ENCODE assay signal across 8 cellular contexts in genomic region chr11:61955416-61956135, GRCh38. TPM values are rescaled to one million over a fixed set of nuclear protein-coding genes. Genes with fewer than 3 reads are reported as not detected.
A peak's percentile ranks its signal among the peaks of the same experiment; 100 is the strongest.
DNase-seq lines count a peak whose midpoint lies in the region; ATAC-seq and TF ChIP-seq lines count a peak whose summit lies in the region.

No MANE protein-coding gene starts in this region.

- no peaks in the 10 kb centered on the region for H4K20me1 ChIP-seq in MM.1S (ENCODE audit: insufficient read depth, low read length)

- peak; percentile 65 for ATAC-seq in stimulated activated effector memory CD8-positive, alpha-beta T cell treated with anti-CD3 and anti-CD28 coated beads, Interleukin-12 subunit alpha, Interleukin-12 subunit beta, amount 100 ng/mL, for 72 hours
- ATAC-seq in HG02798 (IDR thresholded peaks at IDR 0.05; ENCODE audit: poor library complexity, unreplicated experiment): no peak

- H3K9me3 ChIP-seq in ascending aorta (no peaks in the 10 kb centered on the region), MM.1S (replicated peaks; ENCODE audit: insufficient read depth, low read length) (no peaks in the 10 kb centered on the region)

- H3F3A ChIP-seq in MM.1S (ENCODE audit: insufficient read depth, low read length): no peaks in the 10 kb centered on the region

- no peak overlapping the region for H3K9ac ChIP-seq in MM.1S (ENCODE audit: low read length)

- no peaks in the 10 kb centered on the region for H3K36me3 ChIP-seq in ascending aorta
- no peaks in the 10 kb centered on the region for H3K36me3 ChIP-seq in MM.1S (replicated peaks; ENCODE audit: insufficient read depth, low read length)

- intact Hi-C loops in ascending aorta (cut with DNase I): no loop called here

- H3K79me2 ChIP-seq in MM.1S (ENCODE audit: low read length): no peaks in the 10 kb centered on the region

- H3K27me3 ChIP-seq in ascending aorta (no peaks in the 10 kb centered on the region), MM.1S (replicated peaks; ENCODE audit: insufficient read depth, low read length) (peaks cover 6% of the 10 kb centered on the region)

- no peaks in the 10 kb centered on the region for H3K36me3 Mint-ChIP-seq in stimulated activated effector memory CD8-positive, alpha-beta T cell treated with anti-CD3 and anti-CD28 coated beads, Interleukin-12 subunit alpha, Interleukin-12 subunit beta, amount 100 ng/mL, for 72 hours

- peak in 1 of 3 experiments; percentile 1 for TF ChIP-seq CTCF in ascending aorta (IDR thresholded peaks at IDR 0.05)
- TF ChIP-seq CTCF in MM.1S (IDR thresholded peaks at IDR 0.05; ENCODE audit: low read length): no peak

- H3K4me1 Mint-ChIP-seq in stimulated activated effector memory CD8-positive, alpha-beta T cell treated with anti-CD3 and anti-CD28 coated beads, Interleukin-12 subunit alpha, Interleukin-12 subunit beta, amount 100 ng/mL, for 72 hours: peaks cover 6% of the 10 kb centered on the region

- H3K4me1 ChIP-seq in ascending aorta: peaks cover 0 to 7% of the 10 kb centered on the region in 2 donors
- no peaks in the 10 kb centered on the region for H3K4me1 ChIP-seq in MM.1S (ENCODE audit: low read length)

- no peak overlapping the region for H2AFZ ChIP-seq in MM.1S (ENCODE audit: low read length)

- peak; percentile 32 for DNase-seq in NCI-H2029 (lab: John Stamatoyannopoulos, UW)
- no peak for DNase-seq in NCI-H2029 treated with DMSO at 0.1 percent for 48 hours (lab: John Stamatoyannopoulos, UW)
- peak in 1 of 2 donors; percentile 65 for DNase-seq in ascending aorta (ENCODE audit: low spot score in 2 of 2)
- DNase-seq in iPS-NIHi7 (ENCODE audit: extremely low spot score): peak; percentile 86
- no peak for DNase-seq in stimulated activated effector memory CD8-positive, alpha-beta T cell treated with anti-CD3 and anti-CD28 coated beads, Interleukin-12 subunit alpha, Interleukin-12 subunit beta, amount 100 ng/mL, for 72 hours (ENCODE audit: low spot score in 2 of 2)
- no peak for DNase-seq in MM.1S
- no peak for DNase-seq in NCI-H774 (lab: John Stamatoyannopoulos, UW)

- H3K4me3 ChIP-seq in ascending aorta: peak overlapping the region; percentile 48 to 59
- no peak overlapping the region for H3K4me3 ChIP-seq in MM.1S (ENCODE audit: low read length)

- no peaks in the 10 kb centered on the region for H3K9me2 ChIP-seq in MM.1S (replicated peaks; ENCODE audit: insufficient read depth, low read length)

- no peak overlapping the region for H3K4me2 ChIP-seq in MM.1S (ENCODE audit: low read depth, low read length)

- H3K27ac ChIP-seq in ascending aorta (peak overlapping the region; percentile 41 to 44), MM.1S (ENCODE audit: low read length) (no peak overlapping the region)

- H3K4me3 Mint-ChIP-seq in stimulated activated effector memory CD8-positive, alpha-beta T cell treated with anti-CD3 and anti-CD28 coated beads, Interleukin-12 subunit alpha, Interleukin-12 subunit beta, amount 100 ng/mL, for 72 hours: peak overlapping the region; percentile 44

- H3K27ac Mint-ChIP-seq in stimulated activated effector memory CD8-positive, alpha-beta T cell treated with anti-CD3 and anti-CD28 coated beads, Interleukin-12 subunit alpha, Interleukin-12 subunit beta, amount 100 ng/mL, for 72 hours: no peak overlapping the region

- no peaks in the 10 kb centered on the region for H3K9me3 Mint-ChIP-seq in stimulated activated effector memory CD8-positive, alpha-beta T cell treated with anti-CD3 and anti-CD28 coated beads, Interleukin-12 subunit alpha, Interleukin-12 subunit beta, amount 100 ng/mL, for 72 hours

RNA-seq across cellular contexts. Expression of gene BEST1, which starts 5.4 kb away (rescaled TPM):
- 30.9 TPM for total RNA-seq in ascending aorta

RNA-seq across cellular contexts. Expression of gene FTH1, which starts 11.9 kb away (rescaled TPM):
- 2,353 TPM for total RNA-seq in ascending aorta

RNA-seq across cellular contexts. Expression of gene RAB3IL1, which starts 38.2 kb away (rescaled TPM):
- total RNA-seq in ascending aorta: 23.2 TPM

Comparison
In these comparisons a context has a peak if more than half of its experiments do, and no peak if none do; other contexts are left out.
1. DNase-seq: peak in NCI-H2029 (single experiment) and iPS-NIHi7 (single experiment); none in NCI-H2029 treated with DMSO at 0.1 percent for 48 hours (single experiment), stimulated activated effector memory CD8-positive, alpha-beta T cell treated with anti-CD3 and anti-CD28 coated beads, Interleukin-12 subunit alpha, Interleukin-12 subunit beta, amount 100 ng/mL, for 72 hours (0 of 2), MM.1S (single experiment) and NCI-H774 (single experiment).